ENCODE assay signal across 1 cellular context in the genomic region with DNA sequence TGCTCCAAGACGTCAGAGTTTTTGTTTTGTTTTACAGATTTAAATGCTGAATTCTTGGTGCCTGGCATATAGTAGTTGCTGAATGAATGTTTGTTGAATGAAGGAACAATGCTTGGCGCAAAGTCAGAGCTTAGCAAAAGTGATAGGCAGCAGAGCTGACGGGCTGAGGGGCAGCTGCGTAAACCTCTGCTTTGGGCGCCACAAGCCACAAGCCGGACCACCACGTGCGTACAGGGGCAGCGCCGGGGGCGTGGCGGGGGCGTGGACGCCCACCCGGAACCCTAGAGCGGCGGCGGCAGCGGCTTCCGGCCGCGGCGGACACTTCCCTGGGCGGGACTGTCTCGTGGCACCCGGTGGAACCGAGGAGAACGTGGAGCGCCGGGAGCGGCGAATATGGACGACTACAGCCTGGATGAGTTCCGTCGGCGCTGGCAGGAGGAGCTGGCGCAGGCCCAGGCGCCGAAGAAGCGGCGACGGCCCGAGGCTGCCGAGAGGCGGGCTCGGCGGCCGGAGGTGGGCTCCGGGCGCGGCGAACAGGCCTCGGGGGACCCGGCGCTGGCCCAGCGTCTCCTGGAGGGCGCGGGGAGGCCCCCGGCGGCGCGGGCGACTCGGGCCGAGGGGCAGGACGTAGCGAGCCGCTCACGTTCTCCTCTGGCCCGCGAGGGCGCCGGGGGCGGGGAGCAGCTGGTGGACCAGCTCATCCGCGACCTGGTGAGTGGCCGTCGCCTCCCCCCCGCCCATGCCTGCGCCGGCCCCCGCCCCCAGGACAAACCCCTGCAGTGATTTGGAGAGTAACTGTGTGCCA.
TF ChIP-seq lines count a peak whose summit lies in the region.

A gene with protein sequence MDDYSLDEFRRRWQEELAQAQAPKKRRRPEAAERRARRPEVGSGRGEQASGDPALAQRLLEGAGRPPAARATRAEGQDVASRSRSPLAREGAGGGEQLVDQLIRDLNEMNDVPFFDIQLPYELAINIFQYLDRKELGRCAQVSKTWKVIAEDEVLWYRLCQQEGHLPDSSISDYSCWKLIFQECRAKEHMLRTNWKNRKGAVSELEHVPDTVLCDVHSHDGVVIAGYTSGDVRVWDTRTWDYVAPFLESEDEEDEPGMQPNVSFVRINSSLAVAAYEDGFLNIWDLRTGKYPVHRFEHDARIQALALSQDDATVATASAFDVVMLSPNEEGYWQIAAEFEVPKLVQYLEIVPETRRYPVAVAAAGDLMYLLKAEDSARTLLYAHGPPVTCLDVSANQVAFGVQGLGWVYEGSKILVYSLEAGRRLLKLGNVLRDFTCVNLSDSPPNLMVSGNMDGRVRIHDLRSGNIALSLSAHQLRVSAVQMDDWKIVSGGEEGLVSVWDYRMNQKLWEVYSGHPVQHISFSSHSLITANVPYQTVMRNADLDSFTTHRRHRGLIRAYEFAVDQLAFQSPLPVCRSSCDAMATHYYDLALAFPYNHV (plus strand): TSS at position 306 of the 805 bp plus-strand sequence. CDS start 88 bp downstream, at position 394.

TF ChIP-seq in HepG2, 621 proteins besides CTCF, POLR2A, EP300 and RAD21 (continued from another document and continues in another):
- TF ChIP-seq, protein P1, sequence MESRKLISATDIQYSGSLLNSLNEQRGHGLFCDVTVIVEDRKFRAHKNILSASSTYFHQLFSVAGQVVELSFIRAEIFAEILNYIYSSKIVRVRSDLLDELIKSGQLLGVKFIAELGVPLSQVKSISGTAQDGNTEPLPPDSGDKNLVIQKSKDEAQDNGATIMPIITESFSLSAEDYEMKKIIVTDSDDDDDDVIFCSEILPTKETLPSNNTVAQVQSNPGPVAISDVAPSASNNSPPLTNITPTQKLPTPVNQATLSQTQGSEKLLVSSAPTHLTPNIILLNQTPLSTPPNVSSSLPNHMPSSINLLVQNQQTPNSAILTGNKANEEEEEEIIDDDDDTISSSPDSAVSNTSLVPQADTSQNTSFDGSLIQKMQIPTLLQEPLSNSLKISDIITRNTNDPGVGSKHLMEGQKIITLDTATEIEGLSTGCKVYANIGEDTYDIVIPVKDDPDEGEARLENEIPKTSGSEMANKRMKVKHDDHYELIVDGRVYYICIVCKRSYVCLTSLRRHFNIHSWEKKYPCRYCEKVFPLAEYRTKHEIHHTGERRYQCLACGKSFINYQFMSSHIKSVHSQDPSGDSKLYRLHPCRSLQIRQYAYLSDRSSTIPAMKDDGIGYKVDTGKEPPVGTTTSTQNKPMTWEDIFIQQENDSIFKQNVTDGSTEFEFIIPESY (CRISPR knock-in tag; IDR thresholded peaks at IDR 0.05), result peak; percentile 55; the same call in 1 of the 2 replicates
- peak; percentile 91 for TF ChIP-seq ARNTL (CRISPR knock-in tag; IDR thresholded peaks at IDR 0.05)
- peak; percentile 85 for TF ChIP-seq ZNF703 (CRISPR knock-in tag; IDR thresholded peaks at IDR 0.05; ENCODE audit: borderline replicate concordance)
- TF ChIP-seq ZFP37 (CRISPR knock-in tag; IDR thresholded peaks at IDR 0.05; ENCODE audit: borderline replicate concordance), result 0 out of 2 replicates have a peak, but pooled peaks have one; percentile 33
- TF ChIP-seq U2AF1 (optimal IDR thresholded peaks at IDR 0.05; ENCODE audit: low read depth, low read length), result no peak
- peak; percentile 83 for TF ChIP-seq ZNF780A (CRISPR knock-in tag; IDR thresholded peaks at IDR 0.05)
- TF ChIP-seq ADNP (CRISPR knock-in tag; IDR thresholded peaks at IDR 0.05), result no peak
- peak; percentile 82 for TF ChIP-seq YY1 (IDR thresholded peaks at IDR 0.05; ENCODE audit: insufficient read depth, insufficient replicate concordance, low read depth, low read length)
- TF ChIP-seq ZNF570 (CRISPR knock-in tag; IDR thresholded peaks at IDR 0.05; ENCODE audit: borderline replicate concordance), result no peak
- no peak for TF ChIP-seq ZNF30 (CRISPR knock-in tag; IDR thresholded peaks at IDR 0.05)
- TF ChIP-seq, protein P2, sequence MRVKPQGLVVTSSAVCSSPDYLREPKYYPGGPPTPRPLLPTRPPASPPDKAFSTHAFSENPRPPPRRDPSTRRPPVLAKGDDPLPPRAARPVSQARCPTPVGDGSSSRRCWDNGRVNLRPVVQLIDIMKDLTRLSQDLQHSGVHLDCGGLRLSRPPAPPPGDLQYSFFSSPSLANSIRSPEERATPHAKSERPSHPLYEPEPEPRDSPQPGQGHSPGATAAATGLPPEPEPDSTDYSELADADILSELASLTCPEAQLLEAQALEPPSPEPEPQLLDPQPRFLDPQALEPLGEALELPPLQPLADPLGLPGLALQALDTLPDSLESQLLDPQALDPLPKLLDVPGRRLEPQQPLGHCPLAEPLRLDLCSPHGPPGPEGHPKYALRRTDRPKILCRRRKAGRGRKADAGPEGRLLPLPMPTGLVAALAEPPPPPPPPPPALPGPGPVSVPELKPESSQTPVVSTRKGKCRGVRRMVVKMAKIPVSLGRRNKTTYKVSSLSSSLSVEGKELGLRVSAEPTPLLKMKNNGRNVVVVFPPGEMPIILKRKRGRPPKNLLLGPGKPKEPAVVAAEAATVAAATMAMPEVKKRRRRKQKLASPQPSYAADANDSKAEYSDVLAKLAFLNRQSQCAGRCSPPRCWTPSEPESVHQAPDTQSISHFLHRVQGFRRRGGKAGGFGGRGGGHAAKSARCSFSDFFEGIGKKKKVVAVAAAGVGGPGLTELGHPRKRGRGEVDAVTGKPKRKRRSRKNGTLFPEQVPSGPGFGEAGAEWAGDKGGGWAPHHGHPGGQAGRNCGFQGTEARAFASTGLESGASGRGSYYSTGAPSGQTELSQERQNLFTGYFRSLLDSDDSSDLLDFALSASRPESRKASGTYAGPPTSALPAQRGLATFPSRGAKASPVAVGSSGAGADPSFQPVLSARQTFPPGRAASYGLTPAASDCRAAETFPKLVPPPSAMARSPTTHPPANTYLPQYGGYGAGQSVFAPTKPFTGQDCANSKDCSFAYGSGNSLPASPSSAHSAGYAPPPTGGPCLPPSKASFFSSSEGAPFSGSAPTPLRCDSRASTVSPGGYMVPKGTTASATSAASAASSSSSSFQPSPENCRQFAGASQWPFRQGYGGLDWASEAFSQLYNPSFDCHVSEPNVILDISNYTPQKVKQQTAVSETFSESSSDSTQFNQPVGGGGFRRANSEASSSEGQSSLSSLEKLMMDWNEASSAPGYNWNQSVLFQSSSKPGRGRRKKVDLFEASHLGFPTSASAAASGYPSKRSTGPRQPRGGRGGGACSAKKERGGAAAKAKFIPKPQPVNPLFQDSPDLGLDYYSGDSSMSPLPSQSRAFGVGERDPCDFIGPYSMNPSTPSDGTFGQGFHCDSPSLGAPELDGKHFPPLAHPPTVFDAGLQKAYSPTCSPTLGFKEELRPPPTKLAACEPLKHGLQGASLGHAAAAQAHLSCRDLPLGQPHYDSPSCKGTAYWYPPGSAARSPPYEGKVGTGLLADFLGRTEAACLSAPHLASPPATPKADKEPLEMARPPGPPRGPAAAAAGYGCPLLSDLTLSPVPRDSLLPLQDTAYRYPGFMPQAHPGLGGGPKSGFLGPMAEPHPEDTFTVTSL (CRISPR knock-in tag; IDR thresholded peaks at IDR 0.05; ENCODE audit: borderline replicate concordance), result no peak
- TF ChIP-seq MEIS1 (CRISPR knock-in tag; IDR thresholded peaks at IDR 0.05; ENCODE audit: borderline replicate concordance), result no peak
- TF ChIP-seq, protein P3, sequence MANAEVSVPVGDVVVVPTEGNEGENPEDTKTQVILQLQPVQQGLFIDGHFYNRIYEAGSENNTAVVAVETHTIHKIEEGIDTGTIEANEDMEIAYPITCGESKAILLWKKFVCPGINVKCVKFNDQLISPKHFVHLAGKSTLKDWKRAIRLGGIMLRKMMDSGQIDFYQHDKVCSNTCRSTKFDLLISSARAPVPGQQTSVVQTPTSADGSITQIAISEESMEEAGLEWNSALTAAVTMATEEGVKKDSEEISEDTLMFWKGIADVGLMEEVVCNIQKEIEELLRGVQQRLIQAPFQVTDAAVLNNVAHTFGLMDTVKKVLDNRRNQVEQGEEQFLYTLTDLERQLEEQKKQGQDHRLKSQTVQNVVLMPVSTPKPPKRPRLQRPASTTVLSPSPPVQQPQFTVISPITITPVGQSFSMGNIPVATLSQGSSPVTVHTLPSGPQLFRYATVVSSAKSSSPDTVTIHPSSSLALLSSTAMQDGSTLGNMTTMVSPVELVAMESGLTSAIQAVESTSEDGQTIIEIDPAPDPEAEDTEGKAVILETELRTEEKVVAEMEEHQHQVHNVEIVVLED (CRISPR knock-in tag; IDR thresholded peaks at IDR 0.05; ENCODE audit: borderline replicate concordance), result peak; percentile 77
- TF ChIP-seq DNMT3B (CRISPR knock-in tag; conservative IDR thresholded peaks at IDR 0.05), result no peak
- 0 out of 2 replicates have a peak, but pooled peaks have one; percentile 50 for TF ChIP-seq ZNF761 (CRISPR knock-in tag; conservative IDR thresholded peaks at IDR 0.05)
- no peak for TF ChIP-seq ZNF713 (CRISPR knock-in tag; IDR thresholded peaks at IDR 0.05)
- TF ChIP-seq CREM (IDR thresholded peaks at IDR 0.05), result no peak
- TF ChIP-seq CREM (CRISPR knock-in tag; IDR thresholded peaks at IDR 0.05), result no peak
- TF ChIP-seq HOXA7 (CRISPR knock-in tag; IDR thresholded peaks at IDR 0.05), result no peak
- peak; percentile 74; the same call in 1 of the 2 replicates for TF ChIP-seq MTA1 (CRISPR knock-in tag; IDR thresholded peaks at IDR 0.05; ENCODE audit: borderline replicate concordance)
- no peak for TF ChIP-seq PRMT3 (CRISPR knock-in tag; IDR thresholded peaks at IDR 0.05; ENCODE audit: borderline replicate concordance, low read depth)
- TF ChIP-seq, protein P4, sequence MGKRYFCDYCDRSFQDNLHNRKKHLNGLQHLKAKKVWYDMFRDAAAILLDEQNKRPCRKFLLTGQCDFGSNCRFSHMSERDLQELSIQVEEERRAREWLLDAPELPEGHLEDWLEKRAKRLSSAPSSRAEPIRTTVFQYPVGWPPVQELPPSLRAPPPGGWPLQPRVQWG (CRISPR knock-in tag; IDR thresholded peaks at IDR 0.05; ENCODE audit: borderline replicate concordance, low read depth), result no peak
- TF ChIP-seq HDAC6 (IDR thresholded peaks at IDR 0.05; ENCODE audit: low read depth, low read length), result no peak
- no peak for TF ChIP-seq ZSCAN30 (CRISPR knock-in tag; IDR thresholded peaks at IDR 0.05)
- TF ChIP-seq ZNF432 (CRISPR knock-in tag; IDR thresholded peaks at IDR 0.05; ENCODE audit: borderline replicate concordance), result no peak
- TF ChIP-seq ONECUT2 (CRISPR knock-in tag; IDR thresholded peaks at IDR 0.05), result no peak
- peak; percentile 82; the same call in 1 of the 2 replicates for TF ChIP-seq ZNF776 (CRISPR knock-in tag; IDR thresholded peaks at IDR 0.05)
- no peak for TF ChIP-seq SSRP1 (CRISPR knock-in tag; IDR thresholded peaks at IDR 0.05)
- TF ChIP-seq, protein P5, sequence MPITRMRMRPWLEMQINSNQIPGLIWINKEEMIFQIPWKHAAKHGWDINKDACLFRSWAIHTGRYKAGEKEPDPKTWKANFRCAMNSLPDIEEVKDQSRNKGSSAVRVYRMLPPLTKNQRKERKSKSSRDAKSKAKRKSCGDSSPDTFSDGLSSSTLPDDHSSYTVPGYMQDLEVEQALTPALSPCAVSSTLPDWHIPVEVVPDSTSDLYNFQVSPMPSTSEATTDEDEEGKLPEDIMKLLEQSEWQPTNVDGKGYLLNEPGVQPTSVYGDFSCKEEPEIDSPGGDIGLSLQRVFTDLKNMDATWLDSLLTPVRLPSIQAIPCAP (CRISPR knock-in tag; IDR thresholded peaks at IDR 0.05; ENCODE audit: low read depth), result 0 out of 2 replicates have a peak, but pooled peaks have one; percentile 53
- TF ChIP-seq FOXK2 (IDR thresholded peaks at IDR 0.05), result no peak
- TF ChIP-seq NR3C1 (CRISPR knock-in tag; IDR thresholded peaks at IDR 0.05), result no peak
- TF ChIP-seq ATRX (CRISPR knock-in tag; IDR thresholded peaks at IDR 0.05; ENCODE audit: borderline replicate concordance), result no peak
- no peak for TF ChIP-seq ZEB1 (IDR thresholded peaks at IDR 0.05; ENCODE audit: insufficient replicate concordance, low read depth)
- TF ChIP-seq, protein P6, sequence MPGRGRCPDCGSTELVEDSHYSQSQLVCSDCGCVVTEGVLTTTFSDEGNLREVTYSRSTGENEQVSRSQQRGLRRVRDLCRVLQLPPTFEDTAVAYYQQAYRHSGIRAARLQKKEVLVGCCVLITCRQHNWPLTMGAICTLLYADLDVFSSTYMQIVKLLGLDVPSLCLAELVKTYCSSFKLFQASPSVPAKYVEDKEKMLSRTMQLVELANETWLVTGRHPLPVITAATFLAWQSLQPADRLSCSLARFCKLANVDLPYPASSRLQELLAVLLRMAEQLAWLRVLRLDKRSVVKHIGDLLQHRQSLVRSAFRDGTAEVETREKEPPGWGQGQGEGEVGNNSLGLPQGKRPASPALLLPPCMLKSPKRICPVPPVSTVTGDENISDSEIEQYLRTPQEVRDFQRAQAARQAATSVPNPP (CRISPR knock-in tag; IDR thresholded peaks at IDR 0.05), result peak; percentile 77; the same call in 1 of the 2 replicates
- peak; percentile 53; the same call in 1 of the 2 replicates for TF ChIP-seq ELF4 (CRISPR knock-in tag; IDR thresholded peaks at IDR 0.05; ENCODE audit: borderline replicate concordance)
- 0 out of 2 replicates have a peak, but pooled peaks have one; percentile 71 for TF ChIP-seq ZNF850 (CRISPR knock-in tag; conservative IDR thresholded peaks at IDR 0.05)
- TF ChIP-seq ZNF136 (CRISPR knock-in tag; IDR thresholded peaks at IDR 0.05; ENCODE audit: low read depth), result no peak
- TF ChIP-seq, protein P7, sequence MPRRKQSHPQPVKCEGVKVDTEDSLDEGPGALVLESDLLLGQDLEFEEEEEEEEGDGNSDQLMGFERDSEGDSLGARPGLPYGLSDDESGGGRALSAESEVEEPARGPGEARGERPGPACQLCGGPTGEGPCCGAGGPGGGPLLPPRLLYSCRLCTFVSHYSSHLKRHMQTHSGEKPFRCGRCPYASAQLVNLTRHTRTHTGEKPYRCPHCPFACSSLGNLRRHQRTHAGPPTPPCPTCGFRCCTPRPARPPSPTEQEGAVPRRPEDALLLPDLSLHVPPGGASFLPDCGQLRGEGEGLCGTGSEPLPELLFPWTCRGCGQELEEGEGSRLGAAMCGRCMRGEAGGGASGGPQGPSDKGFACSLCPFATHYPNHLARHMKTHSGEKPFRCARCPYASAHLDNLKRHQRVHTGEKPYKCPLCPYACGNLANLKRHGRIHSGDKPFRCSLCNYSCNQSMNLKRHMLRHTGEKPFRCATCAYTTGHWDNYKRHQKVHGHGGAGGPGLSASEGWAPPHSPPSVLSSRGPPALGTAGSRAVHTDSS (CRISPR knock-in tag; conservative IDR thresholded peaks at IDR 0.05), result no peak
- 0 out of 2 replicates have a peak, but pooled peaks have one; percentile 36 for TF ChIP-seq ZNF296 (CRISPR knock-in tag; conservative IDR thresholded peaks at IDR 0.05)
- TF ChIP-seq ZNF143 (CRISPR knock-in tag; IDR thresholded peaks at IDR 0.05), result no peak; the same call in 1 of the 2 replicates
- TF ChIP-seq KDM2A (CRISPR knock-in tag; IDR thresholded peaks at IDR 0.05; ENCODE audit: borderline replicate concordance, low read depth), result peak; percentile 90
- TF ChIP-seq, protein P8, sequence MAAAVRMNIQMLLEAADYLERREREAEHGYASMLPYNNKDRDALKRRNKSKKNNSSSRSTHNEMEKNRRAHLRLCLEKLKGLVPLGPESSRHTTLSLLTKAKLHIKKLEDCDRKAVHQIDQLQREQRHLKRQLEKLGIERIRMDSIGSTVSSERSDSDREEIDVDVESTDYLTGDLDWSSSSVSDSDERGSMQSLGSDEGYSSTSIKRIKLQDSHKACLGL (CRISPR knock-in tag; IDR thresholded peaks at IDR 0.05), result peak; percentile 98; the same call in 1 of the 2 replicates
- TF ChIP-seq KDM3A (CRISPR knock-in tag; IDR thresholded peaks at IDR 0.05; ENCODE audit: low read depth), result peak; percentile 85; the same call in 1 of the 2 replicates
